Comparison of ENCODE assay signal across 7 cellular contexts in the genomic region with DNA sequence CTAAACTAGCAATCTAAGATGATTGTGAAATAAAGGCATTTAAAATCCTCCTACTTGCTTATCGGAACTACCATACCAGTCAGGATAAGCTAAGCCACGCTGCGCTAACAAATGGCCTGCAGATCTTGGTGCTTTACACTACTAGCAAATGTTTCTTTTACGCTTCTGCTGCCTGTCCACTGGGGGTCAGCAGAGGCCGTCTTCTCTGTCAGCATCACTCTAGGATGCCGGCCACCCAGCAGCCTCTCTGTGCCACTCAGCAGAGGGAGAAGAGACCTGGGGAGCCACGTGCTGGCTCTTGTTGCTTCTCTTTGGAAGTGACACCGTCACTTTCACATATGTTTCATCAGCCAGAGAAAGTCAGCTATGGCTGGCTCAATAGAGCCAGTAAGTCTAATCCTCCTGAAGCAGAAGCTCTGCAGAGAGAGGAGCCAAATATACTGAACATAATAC. TPM values are rescaled to one million over a fixed set of nuclear protein-coding genes. Genes with fewer than 3 reads are reported as not detected.
DNase-seq lines count a peak whose midpoint lies in the region; ATAC-seq and TF ChIP-seq lines count a peak whose summit lies in the region.

No MANE protein-coding gene starts in this region.

- H3K4me3 ChIP-seq in SJSA1 (no peak overlapping the region), adipocyte (ENCODE audit: low read length) (no peak overlapping the region)

- no peaks in the 10 kb centered on the region for H3K9me3 ChIP-seq in SJSA1 (replicated peaks)
- no peaks in the 10 kb centered on the region for H3K9me3 ChIP-seq in adipocyte (ENCODE audit: control insufficient read depth, low read length)

- H3K4me1 ChIP-seq in SJSA1 (replicated peaks) (peaks cover 3% of the 10 kb centered on the region; the same call in 1 of the 2 replicates), adipocyte (ENCODE audit: control insufficient read depth, insufficient read depth, low read length) (peaks cover 48% of the 10 kb centered on the region)

- H3K27ac ChIP-seq in SJSA1, result no peak overlapping the region

- no peak for ATAC-seq in GM21360 (IDR thresholded peaks at IDR 0.05; ENCODE audit: unreplicated experiment)

- peak overlapping the region; percentile 75 for H3K9ac ChIP-seq in adipocyte (ENCODE audit: low read length)

- H3K27me3 ChIP-seq in SJSA1 (replicated peaks), result no peaks in the 10 kb centered on the region
- no peaks in the 10 kb centered on the region for H3K27me3 ChIP-seq in adipocyte (replicated peaks; ENCODE audit: control insufficient read depth, insufficient read depth, low read length)

- peak; percentile 71 for TF ChIP-seq CTCF in GM10266 (IDR thresholded peaks at IDR 0.05; ENCODE audit: control insufficient read depth, insufficient read depth, low read depth, missing control alignments)

- H3K36me3 ChIP-seq in SJSA1 (no peaks in the 10 kb centered on the region), adipocyte (ENCODE audit: control insufficient read depth, insufficient read depth, low read length, severe bottlenecking) (no peaks in the 10 kb centered on the region)

- DNase-seq in GM10266 (ENCODE audit: extremely low spot score) (peak; percentile 61), HUDEP-2 (lab: John Stamatoyannopoulos, UW; ENCODE audit: unreplicated experiment in 76 of 76) (peak in 47 of 76 experiments; percentile 1 to 51 (median 16)), SJSA1 (ENCODE audit: low read depth in 1 of 2, low spot score in 2 of 2) (peak; percentile 61 to 87), adipocyte (ENCODE audit: low read depth) (peak; percentile 82), iPS DF 19.7 (ENCODE audit: low read depth, low spot score) (peak; percentile 56)
- DNase-seq in stimulated activated CD4-positive, alpha-beta T cell treated with anti-CD3 and anti-CD28 coated beads, Interleukin-1b, Interleukin-23, amount 100 ng/mL, for 48 hours, result peak; percentile 81

RNA-seq across cellular contexts. Expression of a gene that starts 36.6 kb away (rescaled TPM):
- total RNA-seq in SJSA1 (2014; rRNA removed; shearing (Covaris generic)), result 193 and 280 TPM in 2 replicates

Comparison
In these comparisons a context has a peak if more than half of its experiments do, and no peak if none do; other contexts are left out.
1. DNase-seq: peak in every context shown above with its lines; median percentile 82 in adipocyte; 81 in stimulated activated CD4-positive, alpha-beta T cell treated with anti-CD3 and anti-CD28 coated beads, Interleukin-1b, Interleukin-23, amount 100 ng/mL, for 48 hours; 74 in SJSA1; 61 in GM10266; 56 in iPS DF 19.7; 16 in HUDEP-2.